In genomic region chr2:187409682-187410081, GRCh38 we compare ENCODE assay signal across 1 cellular context.
TF ChIP-seq lines count a peak whose summit lies in the region.

No MANE protein-coding gene starts in this region.

TF ChIP-seq in WTC11, 78 proteins besides CTCF, POLR2A, EP300 and RAD21 (continued from another document):
- no peak for TF ChIP-seq E2F1 (CRISPR knock-in tag; IDR thresholded peaks at IDR 0.05)
- no peak for TF ChIP-seq SP1 (CRISPR knock-in tag; conservative IDR thresholded peaks at IDR 0.05)
- no peak for TF ChIP-seq ETV6 (CRISPR knock-in tag; IDR thresholded peaks at IDR 0.05)
- no peak for TF ChIP-seq AR (CRISPR knock-in tag; IDR thresholded peaks at IDR 0.05)
- no peak for TF ChIP-seq EMX1 (CRISPR knock-in tag; IDR thresholded peaks at IDR 0.05)
- TF ChIP-seq, protein P1, sequence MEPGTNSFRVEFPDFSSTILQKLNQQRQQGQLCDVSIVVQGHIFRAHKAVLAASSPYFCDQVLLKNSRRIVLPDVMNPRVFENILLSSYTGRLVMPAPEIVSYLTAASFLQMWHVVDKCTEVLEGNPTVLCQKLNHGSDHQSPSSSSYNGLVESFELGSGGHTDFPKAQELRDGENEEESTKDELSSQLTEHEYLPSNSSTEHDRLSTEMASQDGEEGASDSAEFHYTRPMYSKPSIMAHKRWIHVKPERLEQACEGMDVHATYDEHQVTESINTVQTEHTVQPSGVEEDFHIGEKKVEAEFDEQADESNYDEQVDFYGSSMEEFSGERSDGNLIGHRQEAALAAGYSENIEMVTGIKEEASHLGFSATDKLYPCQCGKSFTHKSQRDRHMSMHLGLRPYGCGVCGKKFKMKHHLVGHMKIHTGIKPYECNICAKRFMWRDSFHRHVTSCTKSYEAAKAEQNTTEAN (CRISPR knock-in tag; IDR thresholded peaks at IDR 0.05): no peak
- TF ChIP-seq, protein P2, sequence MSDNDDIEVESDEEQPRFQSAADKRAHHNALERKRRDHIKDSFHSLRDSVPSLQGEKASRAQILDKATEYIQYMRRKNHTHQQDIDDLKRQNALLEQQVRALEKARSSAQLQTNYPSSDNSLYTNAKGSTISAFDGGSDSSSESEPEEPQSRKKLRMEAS (CRISPR knock-in tag; IDR thresholded peaks at IDR 0.05): no peak
- TF ChIP-seq AFF4 (CRISPR knock-in tag; IDR thresholded peaks at IDR 0.05; ENCODE audit: borderline replicate concordance): no peak
- TF ChIP-seq PREB (CRISPR knock-in tag; IDR thresholded peaks at IDR 0.05; ENCODE audit: borderline replicate concordance): no peak
- no peak for TF ChIP-seq RORB (CRISPR knock-in tag; IDR thresholded peaks at IDR 0.05)
- no peak for TF ChIP-seq ZNF317 (CRISPR knock-in tag; IDR thresholded peaks at IDR 0.05; ENCODE audit: borderline replicate concordance, low read depth)
- no peak for TF ChIP-seq FOXJ3 (CRISPR knock-in tag; IDR thresholded peaks at IDR 0.05; ENCODE audit: borderline replicate concordance)
- TF ChIP-seq JUN (CRISPR knock-in tag; IDR thresholded peaks at IDR 0.05): no peak
- no peak for TF ChIP-seq JAZF1 (CRISPR knock-in tag; IDR thresholded peaks at IDR 0.05)
- TF ChIP-seq ATF1 (CRISPR knock-in tag; IDR thresholded peaks at IDR 0.05): no peak
